31 cellular contexts compared by ENCODE assay signal in the genomic region with DNA sequence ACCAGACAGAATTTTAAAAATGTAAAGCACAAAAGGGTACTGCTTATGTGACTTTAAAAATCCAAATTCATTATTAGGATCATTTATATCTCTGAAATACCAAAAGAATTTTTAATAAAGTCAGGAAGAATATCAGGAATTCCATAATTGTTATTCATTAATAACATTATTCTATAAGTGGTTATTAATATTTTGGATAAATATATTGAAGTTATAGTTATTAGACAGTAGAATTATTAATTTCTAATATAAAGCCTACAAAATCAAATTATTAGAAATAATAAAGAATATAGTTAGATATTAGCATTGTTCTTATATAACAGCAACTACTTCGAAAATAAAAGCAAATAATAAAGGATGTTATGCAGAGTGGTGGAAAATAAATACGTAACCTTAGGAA.
"Had no signal": no experiment of that assay in that cellular context is flagged by ENCODE, and none has a peak within 500 bp of the region (broad histone marks: within the 10 kb centered on the region; RNA-seq: fewer than 3 reads in every experiment).

No MANE protein-coding gene starts in this region.

- FAIRE-seq: islet of Langerhans, urothelium cell line had no signal

- H3K4me1 ChIP-seq: left ventricle myocardium inferior, neural progenitor cell, prostate gland, spleen, suprapubic skin, tibial artery, upper lobe of right lung had no signal

- H3K4me3 Mint-ChIP-seq: immature natural killer cell; mesothelial cell of epicardium; naive B cell; natural killer cell; nephron progenitor cell; neural progenitor cell; stimulated activated effector memory CD8-positive, alpha-beta T cell treated with anti-CD3 and anti-CD28 coated beads, Interleukin-12 subunit alpha, Interleukin-12 subunit beta, amount 100 ng/mL, for 72 hours; stimulated activated naive CD8-positive, alpha-beta T cell treated with anti-CD3 and anti-CD28 coated beads, Interleukin-15, Interleukin-2, amounts not matched to agents 100 ng/mL and 50 ng/mL, for 24 hours had no signal

- ATAC-seq: natural killer cell; right cardiac atrium; sciatic nerve; stimulated activated effector memory CD8-positive, alpha-beta T cell treated with anti-CD3 and anti-CD28 coated beads, Interleukin-12 subunit alpha, Interleukin-12 subunit beta, amount 100 ng/mL, for 72 hours; upper lobe of right lung had no signal

- H3K4me1 Mint-ChIP-seq: immature natural killer cell; mesothelial cell of epicardium; naive B cell; natural killer cell; nephron progenitor cell; neural progenitor cell; stimulated activated effector memory CD8-positive, alpha-beta T cell treated with anti-CD3 and anti-CD28 coated beads, Interleukin-12 subunit alpha, Interleukin-12 subunit beta, amount 100 ng/mL, for 72 hours had no signal

- H3K27ac ChIP-seq: left ventricle myocardium inferior, neural progenitor cell, neutrophil, ovary, prostate gland, skin epidermis, spleen, suprapubic skin, thoracic aorta, tibial artery, upper lobe of right lung had no signal

- H3K9me3 ChIP-seq: left ventricle myocardium inferior, neutrophil, ovary, prostate gland, suprapubic skin, thoracic aorta, tibial artery, upper lobe of right lung had no signal

- H3K27me3 ChIP-seq: neural progenitor cell, neutrophil, ovary, spleen, suprapubic skin, tibial artery, upper lobe of right lung had no signal

- H3K9me3 Mint-ChIP-seq: mesothelial cell of epicardium, nephron progenitor cell, neural progenitor cell had no signal

- H3K36me3 Mint-ChIP-seq: immature natural killer cell; mesothelial cell of epicardium; naive B cell; neural progenitor cell; stimulated activated effector memory CD8-positive, alpha-beta T cell treated with anti-CD3 and anti-CD28 coated beads, Interleukin-12 subunit alpha, Interleukin-12 subunit beta, amount 100 ng/mL, for 72 hours had no signal

- H3K36me3 ChIP-seq: left ventricle myocardium inferior, neural progenitor cell, neutrophil, ovary, prostate gland, spleen, suprapubic skin, thoracic aorta, tibial artery, upper lobe of right lung had no signal

- DNase-seq: hypothalamus; immature natural killer cell; left ventricle myocardium inferior; mesendoderm; naive B cell; natural killer cell; nephron progenitor cell; occipital lobe; ovary; posterior cingulate gyrus; retina; right cardiac atrium; spleen; stimulated activated CD4-positive, alpha-beta T cell treated with anti-CD3 and anti-CD28 coated beads, Interleukin-4, amount 100 ng/mL, for 24 hours; stimulated activated naive CD4-positive, alpha-beta T cell; tibial artery; trophoblast cell; upper lobe of right lung had no signal

- H3K27me3 Mint-ChIP-seq: naive B cell; stimulated activated naive CD8-positive, alpha-beta T cell treated with anti-CD3 and anti-CD28 coated beads, Interleukin-15, Interleukin-2, amounts not matched to agents 100 ng/mL and 50 ng/mL, for 24 hours had no signal

- H3K27ac Mint-ChIP-seq: immature natural killer cell; mesothelial cell of epicardium; naive B cell; natural killer cell; nephron progenitor cell; neural progenitor cell; stimulated activated effector memory CD8-positive, alpha-beta T cell treated with anti-CD3 and anti-CD28 coated beads, Interleukin-12 subunit alpha, Interleukin-12 subunit beta, amount 100 ng/mL, for 72 hours; stimulated activated naive CD8-positive, alpha-beta T cell treated with anti-CD3 and anti-CD28 coated beads, Interleukin-15, Interleukin-2, amounts not matched to agents 100 ng/mL and 50 ng/mL, for 24 hours had no signal

- H3K4me3 ChIP-seq: left ventricle myocardium inferior, lung, neural progenitor cell, ovary, prostate gland, skin epidermis, spleen, suprapubic skin, thoracic aorta, tibial artery, upper lobe of right lung had no signal
